In the genomic region with DNA sequence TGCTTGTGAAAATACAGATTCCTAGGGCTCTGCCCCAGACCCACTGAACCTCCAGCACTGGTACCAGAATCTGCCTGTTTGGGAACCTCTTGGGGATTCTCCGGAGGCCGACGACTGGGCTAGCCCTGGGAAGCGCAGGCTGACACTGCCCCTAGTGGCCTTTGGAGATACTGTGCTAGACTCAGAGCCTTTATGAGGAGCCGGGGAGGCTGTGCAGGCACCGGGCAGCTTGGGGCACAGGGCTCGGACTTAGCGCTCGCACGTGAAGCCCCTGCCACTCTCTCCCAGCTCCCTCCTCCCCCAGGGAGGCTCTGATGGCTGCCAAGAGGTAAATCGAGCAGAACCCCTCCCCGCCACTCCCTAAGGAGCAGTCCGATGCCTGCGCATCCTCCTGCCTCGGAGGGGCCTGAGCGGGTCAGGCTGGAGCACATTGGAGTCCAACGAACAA, we compare ENCODE assay signal across 8 cellular contexts.
A peak's percentile ranks its signal among the peaks of the same experiment; 100 is the strongest.
DNase-seq lines count a peak whose midpoint lies in the region; ATAC-seq and TF ChIP-seq lines count a peak whose summit lies in the region.

No MANE protein-coding gene starts in this region.

- H3K4me1 Mint-ChIP-seq in activated T-cell treated with anti-CD3 and anti-CD28 coated beads, Interleukin-2, amount 50 U/mL, for 72 hours (ENCODE audit: low read depth): no peaks in the 10 kb centered on the region

- in situ Hi-C loops in GM13977 (cut with MboI; ENCODE audit: low pct_unique_long_range_greater_than_20kb, low sequenced_read_pairs, unreplicated experiment): no loop called here

- peaks cover 13% of the 10 kb centered on the region for H3K27me3 Mint-ChIP-seq in activated T-cell treated with anti-CD3 and anti-CD28 coated beads, Interleukin-2, amount 50 U/mL, for 72 hours (ENCODE audit: low read depth)

- intact Hi-C loops in Right ventricle myocardium superior (cut with DNase I): loop anchor here (10.0 kb wide), 1 partner anchor 403 kb away; no protein-coding TSS in a partner anchor

- H3K9me3 Mint-ChIP-seq in activated T-cell treated with anti-CD3 and anti-CD28 coated beads, Interleukin-2, amount 50 U/mL, for 72 hours: no peaks in the 10 kb centered on the region

- H3K36me3 Mint-ChIP-seq in activated T-cell treated with anti-CD3 and anti-CD28 coated beads, Interleukin-2, amount 50 U/mL, for 72 hours (ENCODE audit: insufficient read depth in 2 of 2): no peaks in the 10 kb centered on the region

- ATAC-seq in HG02885 (IDR thresholded peaks at IDR 0.05; ENCODE audit: poor library complexity, unreplicated experiment): peak; percentile 89
- peak; percentile 58 to 73 for ATAC-seq in activated T-cell treated with anti-CD3 and anti-CD28 coated beads, Interleukin-2, amount 50 U/mL, for 72 hours (replicated peaks in 1 of 2)
- peak; percentile 95 for ATAC-seq in Right ventricle myocardium superior (ENCODE audit: poor library complexity)
- no peak for ATAC-seq in HG02610 (IDR thresholded peaks at IDR 0.05; ENCODE audit: unreplicated experiment)

- no peak overlapping the region for H3K4me3 Mint-ChIP-seq in activated T-cell treated with anti-CD3 and anti-CD28 coated beads, Interleukin-2, amount 50 U/mL, for 72 hours

- H3K27ac Mint-ChIP-seq in activated T-cell treated with anti-CD3 and anti-CD28 coated beads, Interleukin-2, amount 50 U/mL, for 72 hours: no peak overlapping the region

- TF ChIP-seq CTCF in GM13977 (IDR thresholded peaks at IDR 0.05; ENCODE audit: extremely low read depth, insufficient read depth, missing control alignments): peak; percentile 85

- peak; percentile 7 to 14 for DNase-seq in AML-193 (lab: John Stamatoyannopoulos, UW)
- peak; percentile 74 for DNase-seq in GM13977 (ENCODE audit: low spot score)
- DNase-seq in NCI-H2107 treated with DMSO at 0.1 percent for 48 hours (lab: John Stamatoyannopoulos, UW; ENCODE audit: unreplicated experiment): peak; percentile 30
- DNase-seq in activated T-cell treated with anti-CD3 and anti-CD28 coated beads, Interleukin-2, amount 50 U/mL, for 72 hours: peak; percentile 8 to 18
- peak; percentile 64 for DNase-seq in Right ventricle myocardium superior
- peak; percentile 83 for DNase-seq in pons (ENCODE audit: low spot score)

Comparison
In these comparisons a context has a peak if more than half of its experiments do, and no peak if none do; other contexts are left out.
1. DNase-seq: peak in every context shown above with its lines; median percentile 83 in pons; 74 in GM13977; 64 in Right ventricle myocardium superior; 30 in NCI-H2107 treated with DMSO at 0.1 percent for 48 hours; 13 in activated T-cell treated with anti-CD3 and anti-CD28 coated beads, Interleukin-2, amount 50 U/mL, for 72 hours; 10 in AML-193.